Comparison of ENCODE assay signal across 28 cellular contexts in genomic region chr1:56993355-56993985, GRCh38. TPM values are rescaled to one million over a fixed set of nuclear protein-coding genes. Genes with fewer than 3 reads are reported as not detected.
DNase-seq lines count a peak whose midpoint lies in the region; ATAC-seq, FAIRE-seq and TF ChIP-seq lines count a peak whose summit lies in the region.
"Had no signal": no experiment of that assay in that cellular context is flagged by ENCODE, and none has a peak within 500 bp of the region (broad histone marks: within the 10 kb centered on the region; RNA-seq: fewer than 3 reads in every experiment).

No MANE protein-coding gene starts in this region.

- H3K4me2 ChIP-seq in HepG2 (ENCODE audit: low read depth, low read length) = no peak overlapping the region
- no peak overlapping the region for H3K4me2 ChIP-seq in neuronal stem cell (ENCODE audit: insufficient read depth, low read length, poor library complexity, severe bottlenecking)

- H3K27ac ChIP-seq in liver (ENCODE audit: low read depth in 1 of 2, low read length in 2 of 2) (peak overlapping the region; percentile 25 to 40), HepG2 (ENCODE audit: extremely low read length, insufficient read depth, low read length) (no peak overlapping the region), iPS-20b (ENCODE audit: low read length) (no peak overlapping the region), neuronal stem cell (replicated peaks; ENCODE audit: low read length) (no peak overlapping the region), ovary (no peak overlapping the region)
- H3K27ac ChIP-seq: BLaER1 treated with 17β-estradiol and CSF1 and Interleukin-3, amounts not matched to agents 10 nM and 100 nM; HL-60; RWPE1 had no signal

- 86% methylated on average over 5 of the region's 5 CpGs for WGBS in liver
- WGBS in HepG2 (ENCODE audit: low lambda C conversion rate) = 90% methylated on average over 5 of the region's 5 CpGs
- WGBS in neuronal stem cell (ENCODE audit: extremely low coverage in 2 of 2, insufficient read length in 2 of 2, insufficient replicate concordance in 1 of 2), 2 donors = no CpG with 5 or more reads among the region's 5 CpGs
- 40 to 62% (median 48%) methylated on average over 5 of the region's 5 CpGs for WGBS in ovary, 3 donors

- H2BK15ac ChIP-seq in neuronal stem cell (ENCODE audit: low read length) = no peak overlapping the region

- no TSS peak for BruUV-seq in HepG2 (replicated peaks; lab: Mats Ljungman, UMichigan)

- no peak for DNase-seq in HepG2 (ENCODE audit: low spot score)
- DNase-seq in neuronal stem cell (ENCODE audit: low spot score) = no peak
- DNase-seq in ovary = no peak
- DNase-seq in H7 = no peak
- DNase-seq in SK-N-DZ (ENCODE audit: low spot score) = no peak
- DNase-seq: CD4-positive, alpha-beta T cell; DMS79; EL; GDM1; GOT3; NCI-H1048; NCI-H1417; NCI-H1694 treated with DMSO at 0.1 percent for 48 hours; NCI-H2081; NCI-H526 treated with DMSO at 0.1 percent for 48 hours; SHP77 had no signal

- H3K4me3 ChIP-seq in liver (ENCODE audit: low read depth in 1 of 3, low read length in 3 of 3) (no peak overlapping the region), HepG2 (replicated peaks in 1 of 3; ENCODE audit: insufficient read depth in 1 of 3, low read depth in 2 of 3, low read length in 3 of 3) (no peak overlapping the region), iPS-20b (ENCODE audit: low read length) (no peak overlapping the region), neuronal stem cell (ENCODE audit: low read length in 2 of 2) (no peak overlapping the region), ovary (no peak overlapping the region), H7 (ENCODE audit: insufficient read depth, low read depth, low read length) (no peak overlapping the region)
- H3K4me3 ChIP-seq: BLaER1 treated with 17β-estradiol and CSF1 and Interleukin-3, amounts not matched to agents 10 nM and 100 nM; GM12878 had no signal

- no peak overlapping the region for H3K4ac ChIP-seq in neuronal stem cell (ENCODE audit: low read length)

- no peak overlapping the region for H3K23ac ChIP-seq in neuronal stem cell (ENCODE audit: low read depth, low read length, poor library complexity)

- peaks cover 0 to 24% (median 8%) of the 10 kb centered on the region in 4 donors for H3K4me1 ChIP-seq in liver (ENCODE audit: control insufficient read depth in 4 of 4, insufficient read depth in 4 of 4, low read length in 3 of 4)
- peaks cover 21% of the 10 kb centered on the region for H3K4me1 ChIP-seq in HepG2 (ENCODE audit: insufficient read depth, low read length)
- peaks cover 5% of the 10 kb centered on the region; the same call in 1 of the 2 replicates for H3K4me1 ChIP-seq in iPS-20b (ENCODE audit: insufficient read depth, low read length)
- peaks cover 0 to 6% of the 10 kb centered on the region in 2 donors for H3K4me1 ChIP-seq in neuronal stem cell (ENCODE audit: control insufficient read depth in 2 of 2, insufficient read depth in 1 of 2, low read depth in 1 of 2, low read length in 2 of 2)
- no peaks in the 10 kb centered on the region for H3K4me1 ChIP-seq in ovary (ENCODE audit: insufficient read depth)

- H3K9ac ChIP-seq in liver (ENCODE audit: low read depth in 1 of 2, low read length in 2 of 2) = no peak overlapping the region
- H3K9ac ChIP-seq in HepG2 (ENCODE audit: insufficient read depth, low read depth, low read length) = no peak overlapping the region
- 0 out of 2 replicates have a peak overlapping the region, but pooled peaks have one; percentile 8 for H3K9ac ChIP-seq in iPS-20b (ENCODE audit: low read depth, low read length)
- no peak overlapping the region for H3K9ac ChIP-seq in neuronal stem cell (ENCODE audit: low read depth, low read length, poor library complexity)
- H3K9ac ChIP-seq: BLaER1 treated with 17β-estradiol and CSF1 and Interleukin-3, amounts not matched to agents 10 nM and 100 nM had no signal

- H2AK5ac ChIP-seq in neuronal stem cell (ENCODE audit: low read depth, low read length) = no peak overlapping the region

- POLR2A ChIA-PET in HepG2 (lab: Yijun Ruan, JAX) = no interaction called here

- peaks cover 0 to 3% (median 1%) of the 10 kb centered on the region in 4 donors for H3K36me3 ChIP-seq in liver (ENCODE audit: control insufficient read depth in 4 of 4, insufficient read depth in 3 of 4, low read depth in 1 of 4, low read length in 3 of 4)
- H3K36me3 ChIP-seq in HepG2 (replicated peaks in 1 of 2; ENCODE audit: control insufficient read depth in 1 of 2, insufficient read depth in 2 of 2, low read length in 2 of 2) = no peaks in the 10 kb centered on the region
- no peaks in the 10 kb centered on the region for H3K36me3 ChIP-seq in iPS-20b (ENCODE audit: insufficient read depth, low read depth, low read length)
- peaks cover 0 to 3% of the 10 kb centered on the region in 2 donors for H3K36me3 ChIP-seq in neuronal stem cell (replicated peaks in 1 of 2; ENCODE audit: control insufficient read depth in 2 of 2, insufficient read depth in 2 of 2, low read length in 2 of 2)
- H3K36me3 ChIP-seq in ovary = no peaks in the 10 kb centered on the region
- no peaks in the 10 kb centered on the region for H3K36me3 ChIP-seq in H7 (replicated peaks; ENCODE audit: control insufficient read depth, insufficient read depth, low read length)

- H4K20me1 ChIP-seq in HepG2 (ENCODE audit: insufficient read depth, low read length) = no peaks in the 10 kb centered on the region
- H4K20me1 ChIP-seq: BLaER1 treated with 17β-estradiol and CSF1 and Interleukin-3, amounts not matched to agents 10 nM and 100 nM had no signal

- no peaks in the 10 kb centered on the region for H3K79me2 ChIP-seq in HepG2 (ENCODE audit: insufficient read depth, low read length)

- no peak overlapping the region for H3K14ac ChIP-seq in neuronal stem cell (ENCODE audit: low read length)

- in situ Hi-C loops in HepG2 (cut with HindIII; ENCODE audit: extremely low pct_ligation_motif_present, low pct_unique_long_range_greater_than_20kb) = no loop called here

- no peaks in the 10 kb centered on the region for H3K79me1 ChIP-seq in neuronal stem cell (ENCODE audit: low read depth, low read length)

- H2BK5ac ChIP-seq in neuronal stem cell (ENCODE audit: low read length) = no peak overlapping the region

- H2BK120ac ChIP-seq in neuronal stem cell (ENCODE audit: low read depth, low read length) = no peak overlapping the region

- H3K27me3 ChIP-seq in liver (ENCODE audit: control insufficient read depth in 4 of 4, insufficient read depth in 4 of 4, low read length in 3 of 4) = no peaks in the 10 kb centered on the region
- H3K27me3 ChIP-seq in HepG2 (ENCODE audit: control insufficient read depth in 1 of 2, insufficient read depth in 2 of 2, low read length in 2 of 2) = no peaks in the 10 kb centered on the region
- H3K27me3 ChIP-seq in iPS-20b (ENCODE audit: insufficient read depth, low read length) = no peaks in the 10 kb centered on the region
- H3K27me3 ChIP-seq in neuronal stem cell (ENCODE audit: control insufficient read depth in 3 of 3, insufficient read depth in 3 of 3, low read depth in 1 of 3, low read length in 3 of 3) = no peaks in the 10 kb centered on the region
- no peaks in the 10 kb centered on the region for H3K27me3 ChIP-seq in ovary
- no peaks in the 10 kb centered on the region for H3K27me3 ChIP-seq in H7 (ENCODE audit: control insufficient read depth, insufficient read depth, low read length)
- H3K27me3 ChIP-seq: BLaER1 treated with 17β-estradiol and CSF1 and Interleukin-3, amounts not matched to agents 10 nM and 100 nM had no signal

- H2AFZ ChIP-seq in HepG2 (ENCODE audit: low read length) = no peak overlapping the region
- no peak overlapping the region for H2AFZ ChIP-seq in neuronal stem cell (ENCODE audit: low read length)

- H4K91ac ChIP-seq in neuronal stem cell (ENCODE audit: low read depth, low read length, poor library complexity) = no peak overlapping the region

- FAIRE-seq in HepG2 (lab: Jason Lieb, UNC) = no peak
- FAIRE-seq: A204.1, D721Med, GM12878 had no signal

- ATAC-seq in HepG2 (no peak), HG03432 (IDR thresholded peaks at IDR 0.05; ENCODE audit: unreplicated experiment) (no peak)
- ATAC-seq: GM12878 had no signal

- no peak overlapping the region for H2BK12ac ChIP-seq in neuronal stem cell (ENCODE audit: low read length)

- CTCF ChIA-PET in HepG2 (lab: Yijun Ruan, JAX; ENCODE audit: low intra/inter-chr PET ratio, low total read pairs) = no interaction called here

- no peak for TF ChIP-seq RAD21 in liver (IDR thresholded peaks at IDR 0.05)
- no peak for TF ChIP-seq RAD21 in HepG2 (CRISPR knock-in tag; IDR thresholded peaks at IDR 0.05)

- TF ChIP-seq POLR2A in HepG2 (IDR thresholded peaks at IDR 0.05; ENCODE audit: insufficient read depth in 1 of 2, low read depth in 2 of 2, low read length in 2 of 2) (no peak), ovary (IDR thresholded peaks at IDR 0.05) (no peak)

- peak overlapping the region; percentile 5 for H3K18ac ChIP-seq in neuronal stem cell (ENCODE audit: low read length)

- TF ChIP-seq CTCF in liver (IDR thresholded peaks at IDR 0.05; ENCODE audit: low read depth, low read length, missing input control) (no peak), HepG2 (CRISPR knock-in tag; IDR thresholded peaks at IDR 0.05) (no peak), ovary (IDR thresholded peaks at IDR 0.05) (no peak)

- no peaks in the 10 kb centered on the region for H3K9me3 ChIP-seq in liver (ENCODE audit: control insufficient read depth in 4 of 4, low read length in 3 of 4)
- no peaks in the 10 kb centered on the region for H3K9me3 ChIP-seq in HepG2 (ENCODE audit: low read length)
- no peaks in the 10 kb centered on the region for H3K9me3 ChIP-seq in iPS-20b (ENCODE audit: insufficient read depth, low read depth, low read length)
- H3K9me3 ChIP-seq in neuronal stem cell (replicated peaks in 1 of 2; ENCODE audit: control insufficient read depth in 2 of 2, insufficient read depth in 1 of 2, low read depth in 1 of 2, low read length in 2 of 2) = peaks cover 0 to 2% of the 10 kb centered on the region in 2 donors
- H3K9me3 ChIP-seq in ovary = no peaks in the 10 kb centered on the region
- H3K9me3 ChIP-seq: BLaER1 treated with 17β-estradiol and CSF1 and Interleukin-3, amounts not matched to agents 10 nM and 100 nM had no signal

- H4K8ac ChIP-seq in neuronal stem cell (ENCODE audit: low read depth, low read length) = no peak overlapping the region

- intact Hi-C loops in HepG2 (cut with micrococcal nuclease; ENCODE audit: unreplicated experiment) (no loop called here), ovary (cut with DNase I) (no loop called here)

- TF ChIP-seq EP300 in HepG2 (IDR thresholded peaks at IDR 0.05; ENCODE audit: low read depth in 2 of 2, low read length in 2 of 2) = no peak
- TF ChIP-seq EP300 in HepG2 (CRISPR knock-in tag; IDR thresholded peaks at IDR 0.05; ENCODE audit: borderline replicate concordance) = no peak
- TF ChIP-seq EP300 in ovary (IDR thresholded peaks at IDR 0.05) = no peak

RNA-seq across cellular contexts. Expression of gene C8B, which starts 27.7 kb away (rescaled TPM):
- total RNA-seq in liver = 100 to 1,000 TPM; 151 to 703 TPM
- 100 to 1,000 TPM; 299 to 413 TPM for polyA plus RNA-seq in liver
- total RNA-seq in HepG2 (2016; rRNA removed; fragmentation: Illumina TruSeq; extraction: Trizol) = 3.3 and 8.4 TPM in 2 replicates
- total RNA-seq in HepG2 (2016; cell fraction: cytosol; rRNA removed; fragmentation: Illumina TruSeq; extraction: Trizol; ENCODE audit: low read depth) = 0.53 and 0.61 TPM in 2 replicates
- 5.1 and 7.4 TPM in 2 replicates for total RNA-seq in HepG2 (2016; cell fraction: insoluble cytoplasmic fraction; rRNA removed; fragmentation: Illumina TruSeq; extraction: Trizol)
- total RNA-seq in HepG2 (2016; cell fraction: membrane; rRNA removed; fragmentation: Illumina TruSeq; extraction: Trizol) = 1.4 and 1.8 TPM in 2 replicates
- total RNA-seq in HepG2 (2016; cell fraction: nucleus; rRNA removed; fragmentation: Illumina TruSeq; extraction: Trizol) = 6.6 and 7.4 TPM in 2 replicates
- polyA plus RNA-seq in HepG2 (2011; rRNA removed) = 11.3 and 21.1 TPM in 2 replicates
- 9.0 and 19.4 TPM in 2 replicates for polyA plus RNA-seq in HepG2 (2011; cell fraction: cytosol; rRNA removed)
- 9.1 and 11.3 TPM in 2 replicates for polyA plus RNA-seq in HepG2 (2011; cell fraction: nucleus; rRNA removed)
- polyA plus RNA-seq in HepG2 (2012) = 10.5 and 17.8 TPM in 2 replicates
- polyA plus RNA-seq in HepG2 (2016; cell fraction: cytosol; fragmentation: Illumina TruSeq; extraction: Trizol; ENCODE audit: low read depth) = 0.57 and 0.66 TPM in 2 replicates
- polyA plus RNA-seq in HepG2 (2016; cell fraction: insoluble cytoplasmic fraction; fragmentation: Illumina TruSeq; extraction: Trizol; ENCODE audit: low read depth) = 3.7 and 3.8 TPM in 2 replicates
- 1.2 and 1.4 TPM in 2 replicates for polyA plus RNA-seq in HepG2 (2016; cell fraction: membrane; fragmentation: Illumina TruSeq; extraction: Trizol; ENCODE audit: low read depth)
- 5.9 and 7.7 TPM in 2 replicates for polyA plus RNA-seq in HepG2 (2016; cell fraction: nucleus; fragmentation: Illumina TruSeq; extraction: Trizol; ENCODE audit: insufficient read depth, low read depth)
- polyA minus RNA-seq in HepG2 (2011; rRNA and poly(A)+ RNA removed; ENCODE audit: low replicate concordance) = 9.1 TPM in 1 of 2 replicates, not detected in the other
- 4.2 and 7.6 TPM in 2 replicates for polyA minus RNA-seq in HepG2 (2011; cell fraction: cytosol; rRNA and poly(A)+ RNA removed)
- 4.8 and 11.1 TPM in 2 replicates for polyA minus RNA-seq in HepG2 (2011; cell fraction: nucleus; rRNA and poly(A)+ RNA removed)
- not detected for polyA plus RNA-seq in neuronal stem cell (2013, experiment 1 of 2)
- not detected for polyA plus RNA-seq in neuronal stem cell (2013, experiment 2 of 2)
- under 1 TPM in 1 of 7 donors, not detected in 6; 0.13 TPM for total RNA-seq in ovary
- not detected for polyA plus RNA-seq in ovary
- not detected in 2 replicates for total RNA-seq in H7 (2014; rRNA removed; shearing (Covaris generic))
- polyA plus RNA-seq in SK-N-DZ (2014; cell fraction: cytosol; rRNA removed) = not detected in 2 replicates
- polyA plus RNA-seq in SK-N-DZ (2014; cell fraction: nucleus; rRNA removed) = not detected in 2 replicates
- total RNA-seq: CD4-positive, alpha-beta T cell; GM12878; NCI-H460; SK-MEL-5 had no signal
- polyA plus RNA-seq: AG04450, GM12878 had no signal

Comparison
In these comparisons a context has a peak if more than half of its experiments do, and no peak if none do; other contexts are left out.
1. H3K27ac ChIP-seq: peak in liver (2 of 2); none in HepG2 (single experiment), iPS-20b (single experiment), neuronal stem cell (single experiment) and ovary (0 of 2).
2. RNA of gene C8B, which starts 27.7 kb away (total RNA-seq): 151 to 703 TPM in liver; 0.53 to 8.4 TPM in HepG2, 0.13 TPM in ovary and not detected in H7; every median in the first group is over 10 times any median in the second.